Comparison of ENCODE assay signal across 9 cellular contexts in the genomic region with DNA sequence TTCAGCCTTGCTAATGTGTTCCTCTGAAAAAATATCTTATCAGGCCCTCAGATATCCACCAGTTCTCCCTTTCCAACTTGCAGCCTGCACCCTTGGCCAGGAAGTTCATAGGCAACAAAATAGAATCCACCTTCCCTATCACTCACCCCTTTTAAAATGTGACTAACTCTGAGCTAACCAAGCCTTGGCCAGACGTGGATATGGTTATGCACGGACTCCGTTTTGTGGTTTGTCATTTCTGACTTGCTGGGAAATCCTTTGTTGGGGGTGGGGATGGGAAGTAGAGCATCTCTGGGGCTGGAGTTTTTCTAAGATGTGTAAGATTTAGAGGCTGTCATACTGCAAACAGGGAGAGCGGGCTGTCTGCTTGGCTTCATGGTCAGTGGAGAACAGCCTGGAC.
DNase-seq lines count a peak whose midpoint lies in the region; ATAC-seq and TF ChIP-seq lines count a peak whose summit lies in the region.
"Had no signal": no experiment of that assay in that cellular context is flagged by ENCODE, and none has a peak within 500 bp of the region (broad histone marks: within the 10 kb centered on the region; RNA-seq: fewer than 3 reads in every experiment).

No MANE protein-coding gene starts in this region.

- DNase-seq in Daoy (ENCODE audit: low read depth) (peak; percentile 97), OCI-M1 (lab: John Stamatoyannopoulos, UW) (peak; percentile 14), epithelial cell of esophagus (ENCODE audit: low read depth) (peak; percentile 97), osteocyte (ENCODE audit: extremely low spot score, unreplicated experiment) (no peak), NCI-H2081 (lab: John Stamatoyannopoulos, UW) (no peak), NCI-H1092 (lab: John Stamatoyannopoulos, UW) (no peak), GF-D8 (lab: John Stamatoyannopoulos, UW) (no peak)
- DNase-seq: stimulated activated CD4-positive, alpha-beta T cell treated with anti-CD3 and anti-CD28 coated beads, Interleukin-4, amount 100 ng/mL, for 1 hour had no signal

- TF ChIP-seq CTCF in epithelial cell of esophagus (IDR thresholded peaks at IDR 0.05; ENCODE audit: insufficient read depth, low read depth, low read length, missing control alignments) = no peak
- no peak for TF ChIP-seq CTCF in osteocyte (IDR thresholded peaks at IDR 0.05)

- no peaks in the 10 kb centered on the region for H3K27me3 Mint-ChIP-seq in osteocyte (ENCODE audit: unreplicated experiment)

- ATAC-seq in GM18870 (IDR thresholded peaks at IDR 0.05; ENCODE audit: unreplicated experiment) = no peak

- no peak overlapping the region for H3K4me3 ChIP-seq in epithelial cell of esophagus (ENCODE audit: low read length)

- H3K4me1 Mint-ChIP-seq in osteocyte (ENCODE audit: unreplicated experiment) = peaks cover 62% of the 10 kb centered on the region

- no peaks in the 10 kb centered on the region for H3K36me3 Mint-ChIP-seq in osteocyte (ENCODE audit: unreplicated experiment)

- no peak overlapping the region for H3K4me3 Mint-ChIP-seq in osteocyte (ENCODE audit: unreplicated experiment)

- H3K9me3 Mint-ChIP-seq in osteocyte (ENCODE audit: unreplicated experiment) = no peaks in the 10 kb centered on the region

- peak overlapping the region; percentile 42 for H3K27ac Mint-ChIP-seq in osteocyte (ENCODE audit: unreplicated experiment)

Comparison
In these comparisons a context has a peak if more than half of its experiments do, and no peak if none do; other contexts are left out.
1. DNase-seq: peak in Daoy (single experiment), OCI-M1 (single experiment) and epithelial cell of esophagus (single experiment); none in osteocyte (single experiment), NCI-H2081 (0 of 2), NCI-H1092 (single experiment) and GF-D8 (single experiment).